Comparison of ENCODE assay signal across 16 cellular contexts in genomic region chr11:70587095-70587389, GRCh38.
"Had no signal": no experiment of that assay in that cellular context is flagged by ENCODE, and none has a peak within 500 bp of the region (broad histone marks: within the 10 kb centered on the region; RNA-seq: fewer than 3 reads in every experiment).

No MANE protein-coding gene starts in this region.

- H3K4me1 ChIP-seq: body of pancreas, upper lobe of right lung had no signal

- H3K4me3 ChIP-seq: body of pancreas, lung, smooth muscle cell, upper lobe of right lung had no signal

- H3K9me3 ChIP-seq: body of pancreas, neutrophil, upper lobe of right lung had no signal

- H3K27ac ChIP-seq: body of pancreas, neutrophil, upper lobe of right lung had no signal

- DNase-seq: activated CD4-positive, alpha-beta T cell treated with anti-CD3 and anti-CD28 coated beads, Interleukin-2, amount 50 U/mL, for 1 hour; activated naive CD8-positive, alpha-beta T cell treated with anti-CD3 and anti-CD28 coated beads for 36 hours; amygdala; body of pancreas; effector CD8-positive, alpha-beta T cell; foreskin melanocyte; naive B cell; right cardiac atrium; stimulated activated naive CD8-positive, alpha-beta T cell treated with anti-CD3 and anti-CD28 coated beads, Interleukin-15, amount 100 ng/mL, for 72 hours; T-cell; T-helper 9 cell had no signal

- H3K27me3 ChIP-seq: body of pancreas, upper lobe of right lung had no signal

- H3K36me3 ChIP-seq: neutrophil, upper lobe of right lung had no signal

- ATAC-seq: activated CD4-positive, CD25-positive, alpha-beta regulatory T cell treated with anti-CD3 and anti-CD28 coated beads, Interleukin-2, amount 50 U/mL, for 24 hours; body of pancreas; right cardiac atrium; stimulated activated naive CD8-positive, alpha-beta T cell treated with anti-CD3 and anti-CD28 coated beads, Interleukin-15, amount 100 ng/mL, for 72 hours; T-cell; upper lobe of right lung had no signal
